Comparison of ENCODE assay signal across 12 cellular contexts in genomic region chr3:110344897-110345767, GRCh38.
DNase-seq lines count a peak whose midpoint lies in the region; ATAC-seq, FAIRE-seq and TF ChIP-seq lines count a peak whose summit lies in the region.
"Had no signal": no experiment of that assay in that cellular context is flagged by ENCODE, and none has a peak within 500 bp of the region (broad histone marks: within the 10 kb centered on the region; RNA-seq: fewer than 3 reads in every experiment).

No MANE protein-coding gene starts in this region.

- TF ChIP-seq CTCF in A549 (IDR thresholded peaks at IDR 0.05) = no peak
- TF ChIP-seq CTCF in endothelial cell of umbilical vein (IDR thresholded peaks at IDR 0.05; ENCODE audit: extremely low read depth in 1 of 2, insufficient read depth in 1 of 2, low read depth in 1 of 2, low read length in 2 of 2) = no peak

- H3K27me3 ChIP-seq in endothelial cell of umbilical vein (ENCODE audit: control insufficient read depth in 2 of 2, insufficient read depth in 2 of 2, low read length in 2 of 2) = no peaks in the 10 kb centered on the region
- H3K27me3 ChIP-seq: ovary, tibial artery had no signal

- H3K4me3 ChIP-seq in A549 (peak overlapping the region; percentile 16; the same call in 1 of the 3 replicates), endothelial cell of umbilical vein (replicated peaks in 1 of 3; ENCODE audit: insufficient read depth in 1 of 3, low read depth in 1 of 3, low read length in 3 of 3) (no peak overlapping the region)
- H3K4me3 ChIP-seq: ovary, tibial artery had no signal

- FAIRE-seq in A549 (lab: Jason Lieb, UNC) (peak; percentile 96), endothelial cell of umbilical vein (lab: Jason Lieb, UNC) (no peak)

- ATAC-seq in A549 (peak; percentile 95), GM21423 (IDR thresholded peaks at IDR 0.05; ENCODE audit: unreplicated experiment) (peak; percentile 48), HG03196 (IDR thresholded peaks at IDR 0.05; ENCODE audit: unreplicated experiment) (peak; percentile 63)

- DNase-seq in A549 (ENCODE audit: low read depth in 1 of 2, low spot score in 1 of 2) (peak; percentile 33 to 91), endothelial cell of umbilical vein (ENCODE audit: low read depth, low spot score) (no peak), cerebellar nuclear complex (lab: John Stamatoyannopoulos, UW) (no peak), HPDE6-E6E7 (ENCODE audit: extremely low spot score) (no peak), midbrain (lab: John Stamatoyannopoulos, UW) (no peak), GOT3 (lab: John Stamatoyannopoulos, UW) (no peak)
- DNase-seq: NCI-H2227 treated with DMSO at 0.1 percent for 48 hours, ovary, tibial artery had no signal

- H3K4me1 ChIP-seq in A549 (peaks cover 33% of the 10 kb centered on the region), endothelial cell of umbilical vein (ENCODE audit: control insufficient read depth, extremely low read depth, insufficient read depth, low read length) (peaks cover 21% of the 10 kb centered on the region)

- POLR2A ChIA-PET in A549 (lab: Yijun Ruan, JAX) = interaction anchor here (1.0 kb wide), 1 partner anchor 9 kb away, joined by 3 read pairs; no protein-coding TSS in a partner anchor
- POLR2A ChIA-PET in endothelial cell of umbilical vein (lab: Charles Lee) = no interaction called here

- intact Hi-C loops in endothelial cell of umbilical vein (cut with micrococcal nuclease) = loop anchor here (5.0 kb wide), 1 partner anchor 67 kb away; no protein-coding TSS in a partner anchor

- H2AFZ ChIP-seq in endothelial cell of umbilical vein (ENCODE audit: low read depth, low read length) = peak overlapping the region; percentile 40

- dilution Hi-C loops in endothelial cell of umbilical vein (cut with MboI; ENCODE audit: extremely low pct_ligation_motif_present, low sequenced_read_pairs) = no loop called here

- peak; percentile 13 to 69; a peak in 4 of 5 replicates for TF ChIP-seq RAD21 in A549 (conservative IDR thresholded peaks at IDR 0.05 in 1 of 2, IDR thresholded peaks at IDR 0.05 in 1 of 2)

- H3K9ac ChIP-seq in endothelial cell of umbilical vein (replicated peaks; ENCODE audit: extremely low read depth, insufficient read depth, low read length) = no peak overlapping the region

- H4K20me1 ChIP-seq in endothelial cell of umbilical vein (replicated peaks; ENCODE audit: control insufficient read depth, extremely low read depth, insufficient read depth, low read length) = no peaks in the 10 kb centered on the region

- peak overlapping the region; percentile 84 to 90 for H3K27ac ChIP-seq in A549
- no peak overlapping the region for H3K27ac ChIP-seq in endothelial cell of umbilical vein (ENCODE audit: insufficient read depth, low read depth, low read length)
- H3K27ac ChIP-seq: epithelial cell of prostate, ovary, tibial artery had no signal

- H3K9me3 ChIP-seq in A549 (no peaks in the 10 kb centered on the region), endothelial cell of umbilical vein (replicated peaks; ENCODE audit: control insufficient read depth, insufficient read depth, low read length) (no peaks in the 10 kb centered on the region)
- H3K9me3 ChIP-seq: ovary, tibial artery had no signal

- 1% methylated on average over 5 of the region's 5 CpGs for WGBS in A549 (ENCODE audit: missing lambda C conversion rate)

- H3K79me2 ChIP-seq in endothelial cell of umbilical vein (ENCODE audit: control insufficient read depth, insufficient read depth, low read length) = no peaks in the 10 kb centered on the region

- no TSS peak for BruUV-seq in endothelial cell of umbilical vein (replicated peaks; lab: Mats Ljungman, UMichigan)

- peak overlapping the region; percentile 70 for H3K4me2 ChIP-seq in A549
- no peak overlapping the region for H3K4me2 ChIP-seq in endothelial cell of umbilical vein (ENCODE audit: insufficient read depth, low read length)

- H3K9me1 ChIP-seq in endothelial cell of umbilical vein (replicated peaks; ENCODE audit: control insufficient read depth, extremely low read depth, insufficient read depth, low read length) = no peaks in the 10 kb centered on the region

- peak; percentile 85 to 88; a peak in 4 of 5 replicates for TF ChIP-seq EP300 in A549 (IDR thresholded peaks at IDR 0.05)

- TF ChIP-seq POLR2A in A549 (IDR thresholded peaks at IDR 0.05; ENCODE audit: low read length) = no peak
- TF ChIP-seq POLR2A in endothelial cell of umbilical vein (IDR thresholded peaks at IDR 0.05; ENCODE audit: low read depth, low read length) = no peak

- CTCF ChIA-PET in A549 (lab: Yijun Ruan, JAX) (no interaction called here), endothelial cell of umbilical vein (lab: Charles Lee) (no interaction called here)

- H3K36me3 ChIP-seq in endothelial cell of umbilical vein (ENCODE audit: control insufficient read depth in 2 of 2, extremely low read depth in 1 of 2, insufficient read depth in 2 of 2, low read length in 2 of 2) = no peaks in the 10 kb centered on the region
- H3K36me3 ChIP-seq: ovary, tibial artery had no signal

TF ChIP-seq in A549, 52 proteins besides CTCF, POLR2A, EP300 and RAD21 (continues in another document):
- TF ChIP-seq HOXB5 (CRISPR knock-in tag; IDR thresholded peaks at IDR 0.05) (peak; percentile 40; the same call in 1 of the 2 replicates), HES2 (IDR thresholded peaks at IDR 0.05) (no peak), ZFP36 (IDR thresholded peaks at IDR 0.05; ENCODE audit: borderline replicate concordance, partially characterized antibody) (no peak), JUN (IDR thresholded peaks at IDR 0.05) (peak; percentile 66 to 76; a peak in 4 of 5 replicates), HMGXB4 (CRISPR knock-in tag; IDR thresholded peaks at IDR 0.05; ENCODE audit: borderline replicate concordance) (no peak), BCL3 (IDR thresholded peaks at IDR 0.05) (peak; percentile 71; the same call in 2 of the 3 replicates), RCOR1 (IDR thresholded peaks at IDR 0.05; ENCODE audit: low read depth, low read length) (no peak)

TF ChIP-seq in endothelial cell of umbilical vein, 7 proteins besides CTCF, POLR2A, EP300 and RAD21:
- TF ChIP-seq JUN (IDR thresholded peaks at IDR 0.05; ENCODE audit: borderline replicate concordance, insufficient read depth, insufficient read length, low read depth) (no peak), EZH2 (IDR thresholded peaks at IDR 0.05; ENCODE audit: borderline replicate concordance, low read depth, low read length, severe bottlenecking) (no peak), GATA2 (IDR thresholded peaks at IDR 0.05; ENCODE audit: insufficient read depth, insufficient read length, low read depth, low read length) (no peak), MAX (IDR thresholded peaks at IDR 0.05; ENCODE audit: insufficient read depth, insufficient read length) (no peak), MYC (IDR thresholded peaks at IDR 0.05; ENCODE audit: low read depth, low read length) (no peak), POLR2AphosphoS5 (IDR thresholded peaks at IDR 0.05; ENCODE audit: insufficient read depth, low read depth, low read length) (no peak), FOS (IDR thresholded peaks at IDR 0.05; ENCODE audit: borderline replicate concordance, insufficient read depth, low read length) (no peak)
TF ChIP-seq in endothelial cell of umbilical vein: peak in this region for 0.

Comparison
In these comparisons a context has a peak if more than half of its experiments do, and no peak if none do; other contexts are left out.
1. DNase-seq: peak in A549 (2 of 2); none in endothelial cell of umbilical vein (single experiment), cerebellar nuclear complex (0 of 2), HPDE6-E6E7 (single experiment), midbrain (single experiment) and GOT3 (single experiment).
2. Peak in every context shown above with its lines, with median percentiles within 50 percentile points of each other: ATAC-seq.